Comparison of ENCODE assay signal across 1 cellular context in genomic region chr7:4973728-4974198, GRCh38.
TF ChIP-seq lines count a peak whose summit lies in the region.

No MANE protein-coding gene starts in this region.

TF ChIP-seq in K562, 482 proteins besides CTCF, POLR2A, EP300 and RAD21 (continued from another document and continues in another):
- no peak for TF ChIP-seq ZBTB40 (IDR thresholded peaks at IDR 0.05)
- no peak for TF ChIP-seq ZBTB40 (CRISPR knock-in tag; IDR thresholded peaks at IDR 0.05)
- no peak for TF ChIP-seq HDGF (IDR thresholded peaks at IDR 0.05)
- no peak for TF ChIP-seq CHD1 (IDR thresholded peaks at IDR 0.05; ENCODE audit: low read length)
- TF ChIP-seq BMI1 (IDR thresholded peaks at IDR 0.05; ENCODE audit: low read length): no peak
- TF ChIP-seq DNMT1 (IDR thresholded peaks at IDR 0.05): no peak
- TF ChIP-seq ZNF324 (CRISPR knock-in tag; IDR thresholded peaks at IDR 0.05): no peak
- no peak for TF ChIP-seq HLTF (IDR thresholded peaks at IDR 0.05)
- no peak for TF ChIP-seq TOE1 (IDR thresholded peaks at IDR 0.05; ENCODE audit: borderline replicate concordance)
- no peak for TF ChIP-seq TOE1 (CRISPR knock-in tag; IDR thresholded peaks at IDR 0.05; ENCODE audit: borderline replicate concordance, low read depth)
- TF ChIP-seq ZFP30 (CRISPR knock-in tag; IDR thresholded peaks at IDR 0.05; ENCODE audit: borderline replicate concordance): no peak
- TF ChIP-seq HBP1 (CRISPR knock-in tag; IDR thresholded peaks at IDR 0.05): no peak
- TF ChIP-seq PHTF2 (CRISPR knock-in tag; IDR thresholded peaks at IDR 0.05): no peak
- TF ChIP-seq NR1H2 (CRISPR knock-in tag; IDR thresholded peaks at IDR 0.05): no peak
- 0 out of 4 replicates have a peak, but pooled peaks of 1 of the 2 experiments have one; percentile 18 for TF ChIP-seq RCOR1 (IDR thresholded peaks at IDR 0.05; ENCODE audit: borderline replicate concordance in 1 of 2, low read depth in 2 of 2, low read length in 2 of 2)
- TF ChIP-seq GABPB2 (CRISPR knock-in tag; conservative IDR thresholded peaks at IDR 0.05): no peak
- no peak for TF ChIP-seq ID3 (CRISPR knock-in tag; IDR thresholded peaks at IDR 0.05)
- no peak for TF ChIP-seq ID3 (tag; IDR thresholded peaks at IDR 0.05)
- no peak for TF ChIP-seq ZNF79 (CRISPR knock-in tag; IDR thresholded peaks at IDR 0.05; ENCODE audit: low read depth)
- TF ChIP-seq SAFB (IDR thresholded peaks at IDR 0.05; ENCODE audit: borderline replicate concordance, low read depth, low read length): peak; percentile 87
- TF ChIP-seq ZNF280A (IDR thresholded peaks at IDR 0.05; ENCODE audit: low read depth, partially characterized antibody): no peak
- TF ChIP-seq TARDBP (IDR thresholded peaks at IDR 0.05): no peak
- no peak for TF ChIP-seq HDAC1 (IDR thresholded peaks at IDR 0.05)
- TF ChIP-seq MAFK (IDR thresholded peaks at IDR 0.05; ENCODE audit: low read length): no peak
- peak; percentile 79 for TF ChIP-seq CHD4 (IDR thresholded peaks at IDR 0.05; ENCODE audit: insufficient read depth, insufficient replicate concordance, low read depth, low read length, poor library complexity, severe bottlenecking)
- peak in 1 of 2 experiments; percentile 45; a peak in 1 of 4 replicates for TF ChIP-seq SIN3A (IDR thresholded peaks at IDR 0.05; ENCODE audit: borderline replicate concordance in 2 of 2, control insufficient read depth in 1 of 2, low read depth in 2 of 2, low read length in 2 of 2)
- TF ChIP-seq TFE3 (CRISPR knock-in tag; IDR thresholded peaks at IDR 0.05): no peak
- TF ChIP-seq MEF2D (tag; conservative IDR thresholded peaks at IDR 0.05; ENCODE audit: low read depth): no peak
- TF ChIP-seq SRF (CRISPR knock-in tag; IDR thresholded peaks at IDR 0.05): 0 out of 4 replicates have a peak, but pooled peaks of 1 of the 2 experiments have one; percentile 25
- TF ChIP-seq FOS (IDR thresholded peaks at IDR 0.05; ENCODE audit: extremely low read depth, insufficient read length): no peak
- TF ChIP-seq NCOA4 (IDR thresholded peaks at IDR 0.05; ENCODE audit: partially characterized antibody): no peak
- no peak for TF ChIP-seq LARP7 (IDR thresholded peaks at IDR 0.05)
- no peak for TF ChIP-seq MYNN (IDR thresholded peaks at IDR 0.05)
- TF ChIP-seq MYNN (CRISPR knock-in tag; IDR thresholded peaks at IDR 0.05): no peak
- TF ChIP-seq HMG20B (CRISPR knock-in tag; IDR thresholded peaks at IDR 0.05): no peak
- peak; percentile 42 for TF ChIP-seq GABPB1 (CRISPR knock-in tag; IDR thresholded peaks at IDR 0.05)
- TF ChIP-seq ELK3 (CRISPR knock-in tag; IDR thresholded peaks at IDR 0.05): no peak
- no peak for TF ChIP-seq ZNF707 (CRISPR knock-in tag; conservative IDR thresholded peaks at IDR 0.05)
- peak; percentile 34 for TF ChIP-seq MEIS2 (IDR thresholded peaks at IDR 0.05; ENCODE audit: partially characterized antibody)
- no peak for TF ChIP-seq TSC22D4 (tag; IDR thresholded peaks at IDR 0.05)
- TF ChIP-seq ZNF77 (CRISPR knock-in tag; IDR thresholded peaks at IDR 0.05): no peak
- no peak for TF ChIP-seq SRSF3 (IDR thresholded peaks at IDR 0.05; ENCODE audit: insufficient read depth, low read length)
- no peak for TF ChIP-seq NKRF (IDR thresholded peaks at IDR 0.05; ENCODE audit: borderline replicate concordance)
- peak; percentile 78 for TF ChIP-seq ADNP (tag; IDR thresholded peaks at IDR 0.05)
- TF ChIP-seq ZNF583 (CRISPR knock-in tag; IDR thresholded peaks at IDR 0.05): no peak
- no peak for TF ChIP-seq ZHX1 (conservative IDR thresholded peaks at IDR 0.05; ENCODE audit: low read length)
- TF ChIP-seq MTA3 (IDR thresholded peaks at IDR 0.05; ENCODE audit: borderline replicate concordance): no peak
- TF ChIP-seq RBM15 (IDR thresholded peaks at IDR 0.05; ENCODE audit: insufficient read depth, low read length): no peak
- no peak for TF ChIP-seq ZC3H8 (IDR thresholded peaks at IDR 0.05)
- TF ChIP-seq NR2F6 (CRISPR knock-in tag; IDR thresholded peaks at IDR 0.05): no peak
- TF ChIP-seq RBM14 (IDR thresholded peaks at IDR 0.05; ENCODE audit: borderline replicate concordance, insufficient read depth, low read depth, low read length): no peak
- TF ChIP-seq ZNF282 (CRISPR knock-in tag; IDR thresholded peaks at IDR 0.05): no peak
